ENCODE assay signal across 1 cellular context in the genomic region with DNA sequence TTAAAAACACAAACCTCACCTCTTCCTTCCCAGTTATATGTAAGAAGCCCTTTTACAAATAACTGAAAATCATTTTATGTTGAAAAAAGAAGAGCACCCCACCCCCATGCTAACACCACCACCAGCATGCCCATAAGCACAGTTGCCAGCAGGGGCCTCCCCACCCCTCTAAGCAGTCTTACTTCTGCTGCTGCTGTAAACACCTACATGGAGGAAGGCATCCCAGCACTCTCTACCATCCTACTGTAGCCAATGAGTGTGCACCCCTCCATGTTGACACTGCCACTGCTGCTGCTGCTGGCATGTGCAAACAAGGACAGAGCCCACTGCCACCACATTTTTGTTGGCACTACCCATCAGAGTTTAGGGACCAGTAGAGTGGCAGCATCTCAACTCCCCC.
TF ChIP-seq lines count a peak whose summit lies in the region.

No MANE protein-coding gene starts in this region.

TF ChIP-seq in HCT116, 20 proteins besides CTCF, POLR2A, EP300 and RAD21:
- no peak for TF ChIP-seq SIN3A (IDR thresholded peaks at IDR 0.05; ENCODE audit: low read depth)
TF ChIP-seq in HCT116: peak in this region for 0.
